Comparison of ENCODE assay signal across 13 cellular contexts in the genomic region with DNA sequence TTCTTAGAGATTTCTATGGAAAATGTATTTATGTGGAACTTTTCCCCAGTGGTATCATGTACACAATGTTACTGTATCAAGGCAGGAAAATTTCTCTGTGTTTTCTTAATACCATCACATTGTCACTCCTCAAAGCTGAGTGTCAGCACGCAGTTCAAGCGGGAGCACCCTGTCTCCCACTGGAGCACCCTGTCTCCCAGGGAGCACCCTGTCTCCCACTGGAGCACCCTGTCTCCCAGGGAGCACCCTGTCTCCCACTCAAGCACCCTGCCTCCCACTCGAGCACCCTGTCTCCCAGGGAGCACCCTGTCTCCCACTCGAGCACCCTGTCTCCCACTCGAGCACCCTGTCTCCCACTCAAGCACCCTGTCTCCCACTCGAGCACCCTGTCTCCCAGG. TPM values are rescaled to one million over a fixed set of nuclear protein-coding genes. Genes with fewer than 3 reads are reported as not detected.
DNase-seq lines count a peak whose midpoint lies in the region; ATAC-seq and TF ChIP-seq lines count a peak whose summit lies in the region.
"Had no signal": no experiment of that assay in that cellular context is flagged by ENCODE, and none has a peak within 500 bp of the region (broad histone marks: within the 10 kb centered on the region; RNA-seq: fewer than 3 reads in every experiment).

No MANE protein-coding gene starts in this region.

- no peak overlapping the region for H3K9ac ChIP-seq in endodermal cell (ENCODE audit: extremely low read depth, low read length, poor library complexity, severe bottlenecking)
- H3K9ac ChIP-seq: BLaER1 had no signal

- H4K20me1 ChIP-seq in GM23338 (replicated peaks; ENCODE audit: insufficient read depth), result 0 out of 2 replicates have a peak, but pooled peaks cover 3% of the 10 kb centered on the region
- H4K20me1 ChIP-seq: BLaER1 had no signal

- H3K4me3 Mint-ChIP-seq in GM23338 (no peak overlapping the region), endodermal cell (no peak overlapping the region)
- H3K4me3 Mint-ChIP-seq: CD4-positive, CD25-positive, alpha-beta regulatory T cell had no signal

- no peaks in the 10 kb centered on the region for H3K79me2 ChIP-seq in GM23338 (replicated peaks; ENCODE audit: insufficient read depth)

- H3K4me1 Mint-ChIP-seq in GM23338, result peaks cover 24% of the 10 kb centered on the region
- no peaks in the 10 kb centered on the region for H3K4me1 Mint-ChIP-seq in endodermal cell

- peaks cover 3% of the 10 kb centered on the region; the same call in 1 of the 3 replicates for H3K9me3 Mint-ChIP-seq in GM23338
- H3K9me3 Mint-ChIP-seq in endodermal cell, result peaks cover 4% of the 10 kb centered on the region

- H3K4me2 ChIP-seq in GM23338, result no peak overlapping the region

- H3K27me3 ChIP-seq in GM23338 (ENCODE audit: insufficient read depth) (no peaks in the 10 kb centered on the region), RWPE2 (ENCODE audit: insufficient read depth, poor library complexity, severe bottlenecking) (no peaks in the 10 kb centered on the region), endodermal cell (ENCODE audit: control insufficient read depth, insufficient read depth, low read length, poor library complexity, severe bottlenecking) (no peaks in the 10 kb centered on the region)
- H3K27me3 ChIP-seq: BLaER1, MG63 had no signal

- H3K9me3 ChIP-seq in RWPE2 (ENCODE audit: severe bottlenecking), result no peaks in the 10 kb centered on the region
- H3K9me3 ChIP-seq in endodermal cell (ENCODE audit: control insufficient read depth, low read length), result no peaks in the 10 kb centered on the region
- H3K9me3 ChIP-seq: MG63 had no signal

- H3K36me3 Mint-ChIP-seq in GM23338 (ENCODE audit: low read depth) (peaks cover 36% of the 10 kb centered on the region), endodermal cell (ENCODE audit: low read depth) (peaks cover 9% of the 10 kb centered on the region)

- no peak overlapping the region for H3K4me3 ChIP-seq in GM23338
- no peak overlapping the region for H3K4me3 ChIP-seq in RWPE2 (ENCODE audit: severe bottlenecking)
- no peak overlapping the region for H3K4me3 ChIP-seq in endodermal cell (ENCODE audit: low read length)
- H3K4me3 ChIP-seq: BLaER1, MG63 had no signal

- TF ChIP-seq CTCF in GM23338 (conservative IDR thresholded peaks at IDR 0.05; ENCODE audit: low read depth in 2 of 2) (no peak), RWPE2 (IDR thresholded peaks at IDR 0.05; ENCODE audit: poor library complexity, severe bottlenecking) (no peak), endodermal cell (conservative IDR thresholded peaks at IDR 0.05) (no peak)

- no peaks in the 10 kb centered on the region for H3K9me2 ChIP-seq in GM23338 (ENCODE audit: insufficient read depth)

- no peak overlapping the region for H2AFZ ChIP-seq in GM23338

- intact Hi-C loops in sciatic nerve (cut with DNase I), result no loop called here

- H3K27ac Mint-ChIP-seq in GM23338, result 0 out of 2 replicates have a peak overlapping the region, but pooled peaks have one; percentile 43
- H3K27ac Mint-ChIP-seq in endodermal cell, result no peak overlapping the region
- H3K27ac Mint-ChIP-seq: CD4-positive, CD25-positive, alpha-beta regulatory T cell had no signal

- H3K36me3 ChIP-seq in GM23338 (ENCODE audit: insufficient read depth), result peaks cover 4% of the 10 kb centered on the region; the same call in 1 of the 2 replicates
- no peaks in the 10 kb centered on the region for H3K36me3 ChIP-seq in RWPE2 (ENCODE audit: low read depth)
- H3K36me3 ChIP-seq in endodermal cell (ENCODE audit: control insufficient read depth, insufficient read depth, low read length), result no peaks in the 10 kb centered on the region
- H3K36me3 ChIP-seq: BLaER1, MG63 had no signal

- no peak for DNase-seq in GM23338 (ENCODE audit: low spot score)
- no peak for DNase-seq in RWPE2 (ENCODE audit: low spot score)
- peak; percentile 12 for DNase-seq in endodermal cell
- DNase-seq in sciatic nerve (ENCODE audit: low spot score), result peak; percentile 6
- DNase-seq in HK-2 (ENCODE audit: unreplicated experiment), result no peak
- DNase-seq in activated CD4-positive, alpha-beta T cell treated with anti-CD3 and anti-CD28 coated beads for 1 hour, result no peak
- no peak for DNase-seq in NK-92 treated with Interleukin-12 subunit alpha and Interleukin-12 subunit beta, amount 100 ng/mL, for 24 hours (lab: John Stamatoyannopoulos, UW)
- DNase-seq: CD4-positive, CD25-positive, alpha-beta regulatory T cell; DND-41; MG63; NCI-H526 treated with DMSO at 0.1 percent for 48 hours had no signal

- H3K27ac ChIP-seq in GM23338 (ENCODE audit: low read depth), result no peak overlapping the region
- peak overlapping the region; percentile 11 for H3K27ac ChIP-seq in RWPE2 (ENCODE audit: poor library complexity, severe bottlenecking)
- H3K27ac ChIP-seq in endodermal cell (ENCODE audit: low read depth, low read length), result no peak overlapping the region
- H3K27ac ChIP-seq: BLaER1 had no signal

- WGBS in endodermal cell (ENCODE audit: insufficient coverage in 1 of 2, insufficient read length in 1 of 2), 2 experiments, result 84 to 97% methylated on average over 4 to 6 of the region's 6 CpGs

- peaks cover 20% of the 10 kb centered on the region for H3K27me3 Mint-ChIP-seq in GM23338 (ENCODE audit: insufficient read depth, low read depth, poor library complexity)
- peaks cover 1% of the 10 kb centered on the region for H3K27me3 Mint-ChIP-seq in endodermal cell (ENCODE audit: insufficient read depth)

- no peaks in the 10 kb centered on the region for H3F3A ChIP-seq in GM23338 (replicated peaks; ENCODE audit: low read depth)

- 0 out of 2 replicates have a peak, but pooled peaks cover 3% of the 10 kb centered on the region for H3K4me1 ChIP-seq in GM23338 (ENCODE audit: insufficient read depth)
- H3K4me1 ChIP-seq in RWPE2 (ENCODE audit: insufficient read depth, poor library complexity, severe bottlenecking), result peaks cover 11% of the 10 kb centered on the region
- peaks cover 4% of the 10 kb centered on the region for H3K4me1 ChIP-seq in endodermal cell (ENCODE audit: control insufficient read depth, insufficient read depth, low read length)

- ATAC-seq in GM23338 (no peak), RWPE2 (ENCODE audit: low read depth) (no peak), sciatic nerve (no peak)
- ATAC-seq: HCT116 had no signal

TF ChIP-seq in GM23338, 12 proteins besides CTCF, POLR2A, EP300 and RAD21 (continues in another document):
- TF ChIP-seq NANOG (IDR thresholded peaks at IDR 0.05; ENCODE audit: borderline replicate concordance) (no peak), JUNB (IDR thresholded peaks at IDR 0.05; ENCODE audit: unreplicated experiment) (no peak), STAT1 (IDR thresholded peaks at IDR 0.05; ENCODE audit: unreplicated experiment) (no peak), ZNF331 (CRISPR knock-in tag; IDR thresholded peaks at IDR 0.05; ENCODE audit: low read depth) (no peak), EZH2 (IDR thresholded peaks at IDR 0.05; ENCODE audit: low read depth, unreplicated experiment) (no peak), POLR2AphosphoS5 (IDR thresholded peaks at IDR 0.05; ENCODE audit: low read depth) (no peak)
- TF ChIP-seq, protein P1, sequence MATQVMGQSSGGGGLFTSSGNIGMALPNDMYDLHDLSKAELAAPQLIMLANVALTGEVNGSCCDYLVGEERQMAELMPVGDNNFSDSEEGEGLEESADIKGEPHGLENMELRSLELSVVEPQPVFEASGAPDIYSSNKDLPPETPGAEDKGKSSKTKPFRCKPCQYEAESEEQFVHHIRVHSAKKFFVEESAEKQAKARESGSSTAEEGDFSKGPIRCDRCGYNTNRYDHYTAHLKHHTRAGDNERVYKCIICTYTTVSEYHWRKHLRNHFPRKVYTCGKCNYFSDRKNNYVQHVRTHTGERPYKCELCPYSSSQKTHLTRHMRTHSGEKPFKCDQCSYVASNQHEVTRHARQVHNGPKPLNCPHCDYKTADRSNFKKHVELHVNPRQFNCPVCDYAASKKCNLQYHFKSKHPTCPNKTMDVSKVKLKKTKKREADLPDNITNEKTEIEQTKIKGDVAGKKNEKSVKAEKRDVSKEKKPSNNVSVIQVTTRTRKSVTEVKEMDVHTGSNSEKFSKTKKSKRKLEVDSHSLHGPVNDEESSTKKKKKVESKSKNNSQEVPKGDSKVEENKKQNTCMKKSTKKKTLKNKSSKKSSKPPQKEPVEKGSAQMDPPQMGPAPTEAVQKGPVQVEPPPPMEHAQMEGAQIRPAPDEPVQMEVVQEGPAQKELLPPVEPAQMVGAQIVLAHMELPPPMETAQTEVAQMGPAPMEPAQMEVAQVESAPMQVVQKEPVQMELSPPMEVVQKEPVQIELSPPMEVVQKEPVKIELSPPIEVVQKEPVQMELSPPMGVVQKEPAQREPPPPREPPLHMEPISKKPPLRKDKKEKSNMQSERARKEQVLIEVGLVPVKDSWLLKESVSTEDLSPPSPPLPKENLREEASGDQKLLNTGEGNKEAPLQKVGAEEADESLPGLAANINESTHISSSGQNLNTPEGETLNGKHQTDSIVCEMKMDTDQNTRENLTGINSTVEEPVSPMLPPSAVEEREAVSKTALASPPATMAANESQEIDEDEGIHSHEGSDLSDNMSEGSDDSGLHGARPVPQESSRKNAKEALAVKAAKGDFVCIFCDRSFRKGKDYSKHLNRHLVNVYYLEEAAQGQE (IDR thresholded peaks at IDR 0.05; ENCODE audit: unreplicated experiment), result no peak

RNA-seq across cellular contexts. Expression of gene PSMG4, which starts 51.3 kb away (rescaled TPM):
- 30.6 and 37.2 TPM in 2 replicates for total RNA-seq in GM23338 (2014; rRNA removed; shearing (Covaris generic))
- polyA plus RNA-seq in GM23338 (2016; fragmentation: Nextera tagmentation; extraction: Ambion mirVana), result 168 and 180 TPM in 2 replicates
- 10 to 100 TPM; 16.0 to 21.5 TPM for total RNA-seq in endodermal cell
- polyA plus RNA-seq in endodermal cell (2013, experiment 1 of 2), result 18.5 TPM
- 18.2 TPM for polyA plus RNA-seq in endodermal cell (2013, experiment 2 of 2)
- total RNA-seq in sciatic nerve, result 21.2 TPM

Comparison
In these comparisons a context has a peak if more than half of its experiments do, and no peak if none do; other contexts are left out.
1. DNase-seq: peak in endodermal cell (single experiment) and sciatic nerve (single experiment); none in GM23338 (single experiment), RWPE2 (single experiment), HK-2 (single experiment), activated CD4-positive, alpha-beta T cell treated with anti-CD3 and anti-CD28 coated beads for 1 hour (single experiment) and NK-92 treated with Interleukin-12 subunit alpha and Interleukin-12 subunit beta, amount 100 ng/mL, for 24 hours (single experiment).